Comparison of ENCODE assay signal across 8 cellular contexts in genomic region chr17:17186051-17186450, GRCh38. TPM values are rescaled to one million over a fixed set of nuclear protein-coding genes. Genes with fewer than 3 reads are reported as not detected.
DNase-seq lines count a peak whose midpoint lies in the region; ATAC-seq and TF ChIP-seq lines count a peak whose summit lies in the region.

No MANE protein-coding gene starts in this region.

- H3K27ac ChIP-seq in BLaER1 (peak overlapping the region; percentile 78), A673 (ENCODE audit: low read depth, low read length, poor library complexity, severe bottlenecking) (no peak overlapping the region), aorta (ENCODE audit: low read depth in 1 of 2, low read length in 2 of 2) (no peak overlapping the region)
- no peak overlapping the region for H3K27ac ChIP-seq in naive thymus-derived CD4-positive, alpha-beta T cell (ENCODE audit: low read depth, low read length)

- ATAC-seq in GM21723 (IDR thresholded peaks at IDR 0.05; ENCODE audit: unreplicated experiment) (peak; percentile 42), aorta (ENCODE audit: low FRiP score) (no peak)
- ATAC-seq in naive thymus-derived CD4-positive, alpha-beta T cell: no peak

- no TSS peak for BruUV-seq in A673 (replicated peaks; lab: Mats Ljungman, UMichigan)

- TF ChIP-seq CTCF in A673 (conservative IDR thresholded peaks at IDR 0.05; ENCODE audit: low read depth, low read length): no peak

- H3K9me3 ChIP-seq in BLaER1: no peaks in the 10 kb centered on the region
- H3K9me3 ChIP-seq in naive thymus-derived CD4-positive, alpha-beta T cell (ENCODE audit: control insufficient read depth in 2 of 3, low read length in 3 of 3): no peaks in the 10 kb centered on the region
- no peaks in the 10 kb centered on the region for H3K9me3 ChIP-seq in A673 (ENCODE audit: low read depth, low read length, poor library complexity, severe bottlenecking)
- no peaks in the 10 kb centered on the region for H3K9me3 ChIP-seq in aorta (ENCODE audit: control insufficient read depth, low read length)

- H3K27ac Mint-ChIP-seq in naive thymus-derived CD4-positive, alpha-beta T cell: peak overlapping the region; percentile 71 to 100 (median 98)

- H3K27me3 Mint-ChIP-seq in naive thymus-derived CD4-positive, alpha-beta T cell: no peaks in the 10 kb centered on the region

- peaks cover 0 to 3% (median 0%) of the 10 kb centered on the region in 11 donors for H3K9me3 Mint-ChIP-seq in naive thymus-derived CD4-positive, alpha-beta T cell

- H3K4me3 Mint-ChIP-seq in naive thymus-derived CD4-positive, alpha-beta T cell: peak overlapping the region in 9 of 10 donors; percentile 18 to 75 (median 55)

- H3K4me3 ChIP-seq in BLaER1: no peak overlapping the region; the same call in 1 of the 2 replicates
- no peak overlapping the region for H3K4me3 ChIP-seq in naive thymus-derived CD4-positive, alpha-beta T cell (ENCODE audit: low read length)
- no peak overlapping the region for H3K4me3 ChIP-seq in A673 (ENCODE audit: low read depth, low read length, poor library complexity, severe bottlenecking)
- no peak overlapping the region for H3K4me3 ChIP-seq in aorta (ENCODE audit: low read length in 2 of 2)

- H4K20me1 ChIP-seq in BLaER1: peaks cover 26% of the 10 kb centered on the region

- peaks cover 100% of the 10 kb centered on the region for H3K4me1 ChIP-seq in BLaER1
- peaks cover 38 to 58% of the 10 kb centered on the region in 2 donors for H3K4me1 ChIP-seq in naive thymus-derived CD4-positive, alpha-beta T cell (ENCODE audit: control insufficient read depth in 2 of 2, insufficient read depth in 2 of 2, low read length in 2 of 2)
- no peaks in the 10 kb centered on the region for H3K4me1 ChIP-seq in A673 (ENCODE audit: insufficient read depth, low read length, poor library complexity, severe bottlenecking)
- peaks cover 3 to 11% of the 10 kb centered on the region in 2 donors for H3K4me1 ChIP-seq in aorta (ENCODE audit: control insufficient read depth in 1 of 2, insufficient read depth in 2 of 2, low read length in 2 of 2)

- H3K4me1 Mint-ChIP-seq in naive thymus-derived CD4-positive, alpha-beta T cell: peaks cover 46 to 71% (median 66%) of the 10 kb centered on the region in 7 donors

- peaks cover 49% of the 10 kb centered on the region for H3K36me3 ChIP-seq in BLaER1
- peaks cover 0 to 17% (median 3%) of the 10 kb centered on the region in 3 experiments for H3K36me3 ChIP-seq in naive thymus-derived CD4-positive, alpha-beta T cell (ENCODE audit: control insufficient read depth in 2 of 3, insufficient read depth in 3 of 3, low read length in 3 of 3)
- peaks cover 37% of the 10 kb centered on the region for H3K36me3 ChIP-seq in A673 (ENCODE audit: insufficient read depth, low read length, poor library complexity, severe bottlenecking)
- peaks cover 0 to 5% of the 10 kb centered on the region in 2 donors for H3K36me3 ChIP-seq in aorta (ENCODE audit: control insufficient read depth in 1 of 2, insufficient read depth in 2 of 2, low read length in 1 of 2)

- intact Hi-C loops in naive thymus-derived CD4-positive, alpha-beta T cell (cut with micrococcal nuclease): loop anchor here in 1 of 2 donors (2.0 kb wide), 1 partner anchor 95 kb away; the partner anchor contains the start of gene COPS3
- intact Hi-C loops in A673 (cut with micrococcal nuclease; ENCODE audit: unreplicated experiment) (no loop called here), aorta (cut with DNase I) (no loop called here)

- peak overlapping the region; percentile 95 for H3K4me2 ChIP-seq in BLaER1

- H3K36me3 Mint-ChIP-seq in naive thymus-derived CD4-positive, alpha-beta T cell: peaks cover 0 to 50% (median 19%) of the 10 kb centered on the region in 5 donors

- peak overlapping the region; percentile 66; the same call in 1 of the 2 replicates for H3K9ac ChIP-seq in BLaER1

- POLR2A ChIA-PET in naive thymus-derived CD4-positive, alpha-beta T cell (lab: Charles Lee): interaction anchor here (0.7 to 1.8 kb wide), 4 partner anchors 9 to 87 kb away, joined by 3 to 7 read pairs (median 4); no protein-coding TSS in a partner anchor
- POLR2A ChIA-PET in A673 (lab: Charles Lee; ENCODE audit: low non-redundant PET): no interaction called here

- H3K27me3 ChIP-seq in BLaER1 (no peaks in the 10 kb centered on the region), A673 (replicated peaks; ENCODE audit: insufficient read depth, low read depth, low read length, poor library complexity) (no peaks in the 10 kb centered on the region), aorta (ENCODE audit: control insufficient read depth in 1 of 2, insufficient read depth in 2 of 2, low read length in 1 of 2) (no peaks in the 10 kb centered on the region)
- no peaks in the 10 kb centered on the region for H3K27me3 ChIP-seq in naive thymus-derived CD4-positive, alpha-beta T cell (ENCODE audit: control insufficient read depth in 2 of 2, insufficient read depth in 2 of 2, low read length in 2 of 2)

- WGBS in aorta, 2 donors: 55 to 56% methylated on average over 3 of the region's 3 CpGs

- DNase-seq in activated T-helper 9 cell treated with anti-CD3 and anti-CD28 coated beads, Interleukin-2, amount 50 U/mL, for 16 hours (ENCODE audit: low read depth): peak; percentile 49
- DNase-seq in naive thymus-derived CD4-positive, alpha-beta T cell: peak in 1 of 9 donors; percentile 70
- no peak for DNase-seq in pons (ENCODE audit: low spot score)
- DNase-seq in A673 (ENCODE audit: low spot score): no peak
- no peak for DNase-seq in glomerular visceral epithelial cell (ENCODE audit: extremely low spot score)
- DNase-seq in aorta: no peak

- CTCF ChIA-PET in naive thymus-derived CD4-positive, alpha-beta T cell (lab: Charles Lee): interaction anchor here (0.6 kb wide), 1 partner anchor 1228 kb away, joined by 4 read pairs; no protein-coding TSS in a partner anchor
- CTCF ChIA-PET in A673 (lab: Charles Lee): no interaction called here

RNA-seq across cellular contexts. Expression of gene PLD6, which starts 20.1 kb away (rescaled TPM):
- 10 to 100 TPM in 3 of 5 experiments, 1 to 10 TPM in 2; 6.2 to 13.9 (median 12.1) TPM for total RNA-seq in naive thymus-derived CD4-positive, alpha-beta T cell
- polyA plus RNA-seq in naive thymus-derived CD4-positive, alpha-beta T cell: 10 to 100 TPM; 11.0 to 16.4 TPM
- total RNA-seq in A673 (2021) (13.4 and 15.5 TPM in 2 replicates), aorta (1 to 10 TPM; 1.3 to 1.8 TPM)
- polyA plus RNA-seq in aorta: 1 to 10 TPM in 1 of 2 donors, under 1 TPM in 1; 0.13 to 2.1 TPM

RNA-seq across cellular contexts. Expression of gene FLCN, which starts 50.9 kb away (rescaled TPM):
- 10 to 100 TPM; 39.4 to 94.7 (median 66.9) TPM for total RNA-seq in naive thymus-derived CD4-positive, alpha-beta T cell
- polyA plus RNA-seq in naive thymus-derived CD4-positive, alpha-beta T cell: 1 to 10 TPM; 4.7 to 6.6 TPM
- 47.6 and 60.2 TPM in 2 replicates for total RNA-seq in A673 (2021)
- total RNA-seq in aorta: 10 to 100 TPM; 53.4 to 81.8 TPM
- 10 to 100 TPM; 12.5 to 85.0 TPM for polyA plus RNA-seq in aorta
